1 cellular context compared by ENCODE assay signal in genomic region chr17:81711814-81712467, GRCh38.
TF ChIP-seq lines count a peak whose summit lies in the region.

SLC25A10 (plus strand) TSS chr17:81712284; CDS start chr17:81712427, 143 bp downstream.

TF ChIP-seq in HepG2, 621 proteins besides CTCF, POLR2A, EP300 and RAD21 (continued from another document and continues in another):
- no peak for TF ChIP-seq FOXO4 (CRISPR knock-in tag; conservative IDR thresholded peaks at IDR 0.05)
- peak; percentile 94 for TF ChIP-seq MNT (IDR thresholded peaks at IDR 0.05)
- peak; percentile 90 for TF ChIP-seq ARID5B (CRISPR knock-in tag; IDR thresholded peaks at IDR 0.05)
- peak; percentile 86 for TF ChIP-seq PITX1 (CRISPR knock-in tag; IDR thresholded peaks at IDR 0.05)
- peak; percentile 94 for TF ChIP-seq BRCA1 (CRISPR knock-in tag; IDR thresholded peaks at IDR 0.05)
- peak; percentile 92 for TF ChIP-seq ZFP1 (CRISPR knock-in tag; IDR thresholded peaks at IDR 0.05)
- no peak for TF ChIP-seq CHD4 (IDR thresholded peaks at IDR 0.05; ENCODE audit: borderline replicate concordance, low read length)
- peak; percentile 94; the same call in 1 of the 2 replicates for TF ChIP-seq TIGD3 (CRISPR knock-in tag; IDR thresholded peaks at IDR 0.05; ENCODE audit: borderline replicate concordance)
- TF ChIP-seq ZNF484 (CRISPR knock-in tag; IDR thresholded peaks at IDR 0.05; ENCODE audit: borderline replicate concordance, low read depth) = peak; percentile 85; the same call in 1 of the 2 replicates
- peak; percentile 98 for TF ChIP-seq ZNF30 (CRISPR knock-in tag; IDR thresholded peaks at IDR 0.05)
- TF ChIP-seq KLF9 (CRISPR knock-in tag; IDR thresholded peaks at IDR 0.05; ENCODE audit: low read depth) = peak; percentile 98
- TF ChIP-seq ZBTB46 (CRISPR knock-in tag; IDR thresholded peaks at IDR 0.05; ENCODE audit: borderline replicate concordance) = 0 out of 2 replicates have a peak, but pooled peaks have one; percentile 47
- peak; percentile 74 for TF ChIP-seq CHD2 (IDR thresholded peaks at IDR 0.05; ENCODE audit: low read depth, low read length)
- TF ChIP-seq BRF2 (CRISPR knock-in tag; IDR thresholded peaks at IDR 0.05) = peak; percentile 97
- TF ChIP-seq WIZ (CRISPR knock-in tag; IDR thresholded peaks at IDR 0.05) = peak; percentile 90
- TF ChIP-seq KAT2B (IDR thresholded peaks at IDR 0.05; ENCODE audit: borderline replicate concordance, low read depth, low read length) = no peak
- TF ChIP-seq KLF16 (CRISPR knock-in tag; IDR thresholded peaks at IDR 0.05) = peak in 1 of 2 experiments; percentile 99; a peak in 2 of 4 replicates
- TF ChIP-seq LRRFIP1 (CRISPR knock-in tag; conservative IDR thresholded peaks at IDR 0.05) = peak; percentile 91; the same call in 1 of the 2 replicates
- TF ChIP-seq AGO2 (optimal IDR thresholded peaks at IDR 0.05; ENCODE audit: low read depth, low read length) = no peak
- peak; percentile 99 for TF ChIP-seq ZNF546 (CRISPR knock-in tag; conservative IDR thresholded peaks at IDR 0.05)
- peak; percentile 96 for TF ChIP-seq JUND (CRISPR knock-in tag; IDR thresholded peaks at IDR 0.05)
- TF ChIP-seq FOXM1 (CRISPR knock-in tag; IDR thresholded peaks at IDR 0.05) = peak; percentile 93
- TF ChIP-seq ZNF276 (CRISPR knock-in tag; IDR thresholded peaks at IDR 0.05; ENCODE audit: low read depth) = peak; percentile 97
- TF ChIP-seq ZNF326 (CRISPR knock-in tag; IDR thresholded peaks at IDR 0.05; ENCODE audit: borderline replicate concordance) = peak; percentile 79; the same call in 1 of the 2 replicates
- TF ChIP-seq MAFK (conservative IDR thresholded peaks at IDR 0.05 in 1 of 2, IDR thresholded peaks at IDR 0.05 in 1 of 2; ENCODE audit: low read length in 2 of 2) = no peak
- TF ChIP-seq LCORL (IDR thresholded peaks at IDR 0.05) = no peak
- TF ChIP-seq LCORL (CRISPR knock-in tag; IDR thresholded peaks at IDR 0.05) = peak; percentile 82
- peak; percentile 93 for TF ChIP-seq PPARG (CRISPR knock-in tag; conservative IDR thresholded peaks at IDR 0.05)
- TF ChIP-seq HMGA1 (CRISPR knock-in tag; conservative IDR thresholded peaks at IDR 0.05) = no peak
- TF ChIP-seq CENPBD1 (CRISPR knock-in tag; IDR thresholded peaks at IDR 0.05; ENCODE audit: borderline replicate concordance, low read depth) = no peak; the same call in 1 of the 2 replicates
- TF ChIP-seq ZNF414 (CRISPR knock-in tag; IDR thresholded peaks at IDR 0.05) = peak; percentile 99
- peak; percentile 93 for TF ChIP-seq ATF3 (CRISPR knock-in tag; IDR thresholded peaks at IDR 0.05)
- peak; percentile 99 for TF ChIP-seq ZFP37 (CRISPR knock-in tag; IDR thresholded peaks at IDR 0.05; ENCODE audit: borderline replicate concordance)
- TF ChIP-seq ZNF350 (CRISPR knock-in tag; IDR thresholded peaks at IDR 0.05; ENCODE audit: borderline replicate concordance, low read depth) = peak; percentile 91
- TF ChIP-seq KAT7 (CRISPR knock-in tag; IDR thresholded peaks at IDR 0.05; ENCODE audit: borderline replicate concordance) = peak; percentile 96
- no peak; the same call in 1 of the 2 replicates for TF ChIP-seq CEBPB (IDR thresholded peaks at IDR 0.05; ENCODE audit: borderline replicate concordance, low read depth, low read length)
- TF ChIP-seq PHF8 (CRISPR knock-in tag; IDR thresholded peaks at IDR 0.05) = peak; percentile 69
- peak; percentile 96 for TF ChIP-seq HOXA3 (CRISPR knock-in tag; IDR thresholded peaks at IDR 0.05)
- no peak for TF ChIP-seq PHF5A (CRISPR knock-in tag; IDR thresholded peaks at IDR 0.05; ENCODE audit: low read depth, unreplicated experiment)
- peak; percentile 92; the same call in 1 of the 2 replicates for TF ChIP-seq ZNF468 (CRISPR knock-in tag; IDR thresholded peaks at IDR 0.05)
- TF ChIP-seq SNAI1 (CRISPR knock-in tag; IDR thresholded peaks at IDR 0.05; ENCODE audit: borderline replicate concordance) = peak; percentile 77; the same call in 1 of the 2 replicates
- 0 out of 2 replicates have a peak, but pooled peaks have one; percentile 69 for TF ChIP-seq RARG (CRISPR knock-in tag; IDR thresholded peaks at IDR 0.05; ENCODE audit: low read depth)
- TF ChIP-seq HNRNPH1 (optimal IDR thresholded peaks at IDR 0.05; ENCODE audit: low read depth, low read length) = no peak
